Comparison of ENCODE assay signal across 2 cellular contexts in genomic region chr3:45053805-45054195, GRCh38. TPM values are rescaled to one million over a fixed set of nuclear protein-coding genes. Genes with fewer than 3 reads are reported as not detected.
"Had no signal": no experiment of that assay in that cellular context is flagged by ENCODE, and none has a peak within 500 bp of the region (broad histone marks: within the 10 kb centered on the region; RNA-seq: fewer than 3 reads in every experiment).

No MANE protein-coding gene starts in this region.

RNA-seq across cellular contexts. Expression of gene CLEC3B, which starts 27.7 kb away (rescaled TPM):
- total RNA-seq: glomerular endothelial cell had no signal
- polyA plus RNA-seq: keratinocyte had no signal
